11 cellular contexts compared by ENCODE assay signal in the genomic region with DNA sequence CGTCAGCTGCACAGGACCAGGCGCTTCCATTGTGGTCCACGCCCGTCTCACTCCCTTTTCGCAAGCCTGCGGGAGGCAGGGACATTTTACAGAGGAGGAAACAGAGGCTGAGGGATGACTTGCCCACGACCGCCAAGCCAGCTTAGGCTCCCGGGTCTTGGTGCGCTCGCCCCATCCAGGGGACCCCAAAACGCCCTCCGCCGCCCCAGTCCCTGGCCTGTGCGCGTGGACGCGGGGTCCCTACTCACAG. TPM values are rescaled to one million over a fixed set of nuclear protein-coding genes. Genes with fewer than 3 reads are reported as not detected.
DNase-seq lines count a peak whose midpoint lies in the region; ATAC-seq and TF ChIP-seq lines count a peak whose summit lies in the region.
"Had no signal": no experiment of that assay in that cellular context is flagged by ENCODE, and none has a peak within 500 bp of the region (broad histone marks: within the 10 kb centered on the region; RNA-seq: fewer than 3 reads in every experiment).

No MANE protein-coding gene starts in this region.

- H2AK9ac ChIP-seq in IMR-90 (replicated peaks; ENCODE audit: low read depth, low read length, poor library complexity): no peak overlapping the region

- DNase-seq in IMR-90 (no peak), adipocyte (ENCODE audit: low read depth) (peak; percentile 22), MG63 (no peak)
- no peak for DNase-seq in stimulated activated naive CD8-positive, alpha-beta T cell treated with anti-CD3 and anti-CD28 coated beads, Interleukin-15, amount 100 ng/mL, for 72 hours
- DNase-seq: anterior cingulate cortex had no signal

- no peak overlapping the region for H2BK15ac ChIP-seq in IMR-90 (ENCODE audit: low read depth, low read length)

- intact Hi-C loops in IMR-90 (cut with micrococcal nuclease): loop anchor here (5.0 to 10.0 kb wide), 2 partner anchors 236 to 479 kb away; no protein-coding TSS in a partner anchor

- H3K36me3 ChIP-seq in IMR-90 (ENCODE audit: control insufficient read depth, insufficient read depth, low read length) (no peaks in the 10 kb centered on the region), adipocyte (ENCODE audit: control insufficient read depth, insufficient read depth, low read length, severe bottlenecking) (peaks cover 5% of the 10 kb centered on the region), iPS-20b (ENCODE audit: insufficient read depth, low read depth, low read length) (no peaks in the 10 kb centered on the region), MG63 (no peaks in the 10 kb centered on the region)
- H3K36me3 ChIP-seq: neutrophil had no signal

- no peak overlapping the region for H2AK5ac ChIP-seq in IMR-90 (ENCODE audit: low read depth, low read length)

- H3K4me1 ChIP-seq in IMR-90 (ENCODE audit: control insufficient read depth, insufficient read depth, low read length) (peaks cover 2% of the 10 kb centered on the region), adipocyte (ENCODE audit: control insufficient read depth, insufficient read depth, low read length) (peaks cover 23% of the 10 kb centered on the region), iPS-20b (ENCODE audit: insufficient read depth, low read length) (peaks cover 4% of the 10 kb centered on the region; the same call in 1 of the 2 replicates)

- peaks cover 94% of the 10 kb centered on the region for H3K27me3 Mint-ChIP-seq in stimulated activated naive CD8-positive, alpha-beta T cell treated with anti-CD3 and anti-CD28 coated beads, Interleukin-15, amount 100 ng/mL, for 72 hours

- no peak overlapping the region for H4K91ac ChIP-seq in IMR-90 (ENCODE audit: insufficient read depth, low read depth, low read length)

- H3K4me1 Mint-ChIP-seq in stimulated activated naive CD8-positive, alpha-beta T cell treated with anti-CD3 and anti-CD28 coated beads, Interleukin-15, amount 100 ng/mL, for 72 hours: peaks cover 38% of the 10 kb centered on the region

- peak overlapping the region; percentile 56 for H3K4me2 ChIP-seq in IMR-90 (ENCODE audit: low read depth, low read length)

- no TSS peak for BruUV-seq in IMR-90 (replicated peaks; lab: Mats Ljungman, UMichigan)

- H3K4me3 Mint-ChIP-seq in stimulated activated naive CD8-positive, alpha-beta T cell treated with anti-CD3 and anti-CD28 coated beads, Interleukin-15, amount 100 ng/mL, for 72 hours: peak overlapping the region; percentile 64 to 80

- ATAC-seq in IMR-90 (ENCODE audit: low read depth): no peak
- no peak for ATAC-seq in stimulated activated naive CD8-positive, alpha-beta T cell treated with anti-CD3 and anti-CD28 coated beads, Interleukin-15, amount 100 ng/mL, for 72 hours
- ATAC-seq in GM19452 (IDR thresholded peaks at IDR 0.05; ENCODE audit: unreplicated experiment): no peak
- no peak for ATAC-seq in GM19395 (IDR thresholded peaks at IDR 0.05; ENCODE audit: unreplicated experiment)

- H4K20me1 ChIP-seq in IMR-90 (ENCODE audit: insufficient read depth, low read length): peaks cover 7% of the 10 kb centered on the region; the same call in 1 of the 2 replicates

- POLR2A ChIA-PET in IMR-90 (lab: Charles Lee; ENCODE audit: unreplicated experiment): no interaction called here

- H3K4me3 ChIP-seq in IMR-90 (ENCODE audit: insufficient read depth, low read depth, low read length) (peak overlapping the region; percentile 15), adipocyte (ENCODE audit: low read length) (peak overlapping the region; percentile 82), iPS-20b (ENCODE audit: low read length) (peak overlapping the region; percentile 60), MG63 (no peak overlapping the region; the same call in 1 of the 2 replicates)

- H4K5ac ChIP-seq in IMR-90 (ENCODE audit: low read depth, low read length): no peak overlapping the region

- no peak overlapping the region for H3K27ac Mint-ChIP-seq in stimulated activated naive CD8-positive, alpha-beta T cell treated with anti-CD3 and anti-CD28 coated beads, Interleukin-15, amount 100 ng/mL, for 72 hours

- peak overlapping the region; percentile 85 for H2AFZ ChIP-seq in IMR-90 (replicated peaks; ENCODE audit: low read length, poor library complexity)

- no peak overlapping the region for H2BK20ac ChIP-seq in IMR-90 (ENCODE audit: low read depth, low read length)

- H3K9me3 Mint-ChIP-seq in stimulated activated naive CD8-positive, alpha-beta T cell treated with anti-CD3 and anti-CD28 coated beads, Interleukin-15, amount 100 ng/mL, for 72 hours: no peaks in the 10 kb centered on the region

- no peak overlapping the region for H2BK5ac ChIP-seq in IMR-90 (ENCODE audit: low read depth, low read length, poor library complexity, severe bottlenecking)

- H3K9me3 ChIP-seq in IMR-90 (ENCODE audit: control insufficient read depth, insufficient read depth, low read length) (no peaks in the 10 kb centered on the region), adipocyte (ENCODE audit: control insufficient read depth, low read length) (no peaks in the 10 kb centered on the region), iPS-20b (ENCODE audit: insufficient read depth, low read depth, low read length) (no peaks in the 10 kb centered on the region), MG63 (no peaks in the 10 kb centered on the region)
- H3K9me3 ChIP-seq: neutrophil had no signal

- in situ Hi-C loops in IMR-90 (cut with MboI; ENCODE audit: low sequenced_read_pairs): no loop called here

- CTCF ChIA-PET in IMR-90 (lab: Yijun Ruan, JAX): no interaction called here

- H3K23ac ChIP-seq in IMR-90 (ENCODE audit: low read depth, low read length): no peak overlapping the region

- dilution Hi-C loops in IMR-90 (cut with HindIII; ENCODE audit: low sequenced_read_pairs, unreplicated experiment): no loop called here

- TF ChIP-seq RAD21 in IMR-90 (IDR thresholded peaks at IDR 0.05; ENCODE audit: low read length): no peak

- no peak overlapping the region for H4K8ac ChIP-seq in IMR-90 (ENCODE audit: low read depth in 2 of 2, low read length in 2 of 2)

- H3K4ac ChIP-seq in IMR-90 (ENCODE audit: low read depth, low read length): no peak overlapping the region

- no peaks in the 10 kb centered on the region for H3K9me1 ChIP-seq in IMR-90 (ENCODE audit: insufficient read depth, low read length)

- H3K9ac ChIP-seq in IMR-90 (ENCODE audit: low read depth, low read length) (no peak overlapping the region), adipocyte (ENCODE audit: low read length) (peak overlapping the region; percentile 73), iPS-20b (ENCODE audit: low read depth, low read length) (no peak overlapping the region)

- no peak overlapping the region for H3K27ac ChIP-seq in IMR-90 (ENCODE audit: insufficient read depth, low read length)
- no peak overlapping the region for H3K27ac ChIP-seq in iPS-20b (ENCODE audit: low read length)
- H3K27ac ChIP-seq: HL-60, neutrophil, RWPE1 had no signal

- WGBS in IMR-90 (ENCODE audit: extremely low coverage in 2 of 2, insufficient read length in 1 of 2), 2 experiments: 6% methylated on average over 15 of the region's 18 CpGs; no CpG with 5 or more reads in 1 of the 2 experiments

- no peak overlapping the region for H3K14ac ChIP-seq in IMR-90 (replicated peaks; ENCODE audit: low read depth, low read length)

- no peak for TF ChIP-seq CTCF in IMR-90 (conservative IDR thresholded peaks at IDR 0.05; ENCODE audit: low read depth, low read length)

- no peak for TF ChIP-seq POLR2A in IMR-90 (IDR thresholded peaks at IDR 0.05; ENCODE audit: low read depth, low read length)

- H3K27me3 ChIP-seq in IMR-90 (ENCODE audit: control insufficient read depth, insufficient read depth, low read length) (peaks cover 79% of the 10 kb centered on the region), adipocyte (replicated peaks; ENCODE audit: control insufficient read depth, insufficient read depth, low read length) (peaks cover 9% of the 10 kb centered on the region), iPS-20b (ENCODE audit: insufficient read depth, low read length) (peaks cover 91% of the 10 kb centered on the region), MG63 (peaks cover 30% of the 10 kb centered on the region)

- H3K18ac ChIP-seq in IMR-90 (ENCODE audit: low read depth, low read length): no peak overlapping the region

- no peaks in the 10 kb centered on the region for H3K79me1 ChIP-seq in IMR-90 (ENCODE audit: low read depth in 1 of 2, low read length in 2 of 2)

- no peak overlapping the region for H3K56ac ChIP-seq in IMR-90 (ENCODE audit: extremely low read depth, insufficient read depth, low read length)

- no peak overlapping the region for H2BK120ac ChIP-seq in IMR-90 (ENCODE audit: low read depth, low read length)

TF ChIP-seq in IMR-90, 13 proteins besides CTCF, POLR2A, EP300 and RAD21 (continues in another document):
- TF ChIP-seq, protein P1, sequence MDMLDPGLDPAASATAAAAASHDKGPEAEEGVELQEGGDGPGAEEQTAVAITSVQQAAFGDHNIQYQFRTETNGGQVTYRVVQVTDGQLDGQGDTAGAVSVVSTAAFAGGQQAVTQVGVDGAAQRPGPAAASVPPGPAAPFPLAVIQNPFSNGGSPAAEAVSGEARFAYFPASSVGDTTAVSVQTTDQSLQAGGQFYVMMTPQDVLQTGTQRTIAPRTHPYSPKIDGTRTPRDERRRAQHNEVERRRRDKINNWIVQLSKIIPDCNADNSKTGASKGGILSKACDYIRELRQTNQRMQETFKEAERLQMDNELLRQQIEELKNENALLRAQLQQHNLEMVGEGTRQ (IDR thresholded peaks at IDR 0.05; ENCODE audit: low read depth, low read length): no peak
- TF ChIP-seq MXI1 (IDR thresholded peaks at IDR 0.05; ENCODE audit: borderline replicate concordance, low read depth, low read length) (no peak), MAZ (IDR thresholded peaks at IDR 0.05; ENCODE audit: borderline replicate concordance, low read depth, low read length) (no peak), BHLHE40 (IDR thresholded peaks at IDR 0.05; ENCODE audit: low read depth, low read length) (no peak), NFE2L2 (IDR thresholded peaks at IDR 0.05; ENCODE audit: low read depth, low read length) (no peak), MAFK (IDR thresholded peaks at IDR 0.05; ENCODE audit: low read depth, low read length) (no peak), CEBPB (IDR thresholded peaks at IDR 0.05; ENCODE audit: low read depth, low read length) (no peak)
- TF ChIP-seq, protein P2, sequence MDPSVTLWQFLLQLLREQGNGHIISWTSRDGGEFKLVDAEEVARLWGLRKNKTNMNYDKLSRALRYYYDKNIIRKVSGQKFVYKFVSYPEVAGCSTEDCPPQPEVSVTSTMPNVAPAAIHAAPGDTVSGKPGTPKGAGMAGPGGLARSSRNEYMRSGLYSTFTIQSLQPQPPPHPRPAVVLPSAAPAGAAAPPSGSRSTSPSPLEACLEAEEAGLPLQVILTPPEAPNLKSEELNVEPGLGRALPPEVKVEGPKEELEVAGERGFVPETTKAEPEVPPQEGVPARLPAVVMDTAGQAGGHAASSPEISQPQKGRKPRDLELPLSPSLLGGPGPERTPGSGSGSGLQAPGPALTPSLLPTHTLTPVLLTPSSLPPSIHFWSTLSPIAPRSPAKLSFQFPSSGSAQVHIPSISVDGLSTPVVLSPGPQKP (IDR thresholded peaks at IDR 0.05; ENCODE audit: borderline replicate concordance, low read depth, low read length): no peak

RNA-seq across cellular contexts. Expression of a gene that starts 0.3 kb away (rescaled TPM):
- total RNA-seq in IMR-90 (2012; rRNA removed): not detected in 2 replicates
- polyA plus RNA-seq in IMR-90 (2012; rRNA removed): 0.10 TPM in 1 of 2 replicates, not detected in the other
- 0.02 and 0.04 TPM in 2 replicates for polyA plus RNA-seq in IMR-90 (2012; cell fraction: cytosol; rRNA removed)
- polyA plus RNA-seq in IMR-90 (2012; cell fraction: nucleus; rRNA removed; ENCODE audit: low replicate concordance): not detected in 2 replicates
- total RNA-seq in MG63 (2014; rRNA removed; shearing (Covaris generic); ENCODE audit: low replicate concordance): not detected in 2 replicates
